In genomic region chr1:1857096-1857703, GRCh38 we compare ENCODE assay signal across 1 cellular context.
TF ChIP-seq lines count a peak whose summit lies in the region.

No MANE protein-coding gene starts in this region.

TF ChIP-seq in H1, 55 proteins besides CTCF, POLR2A, EP300 and RAD21:
- TF ChIP-seq, protein P1, sequence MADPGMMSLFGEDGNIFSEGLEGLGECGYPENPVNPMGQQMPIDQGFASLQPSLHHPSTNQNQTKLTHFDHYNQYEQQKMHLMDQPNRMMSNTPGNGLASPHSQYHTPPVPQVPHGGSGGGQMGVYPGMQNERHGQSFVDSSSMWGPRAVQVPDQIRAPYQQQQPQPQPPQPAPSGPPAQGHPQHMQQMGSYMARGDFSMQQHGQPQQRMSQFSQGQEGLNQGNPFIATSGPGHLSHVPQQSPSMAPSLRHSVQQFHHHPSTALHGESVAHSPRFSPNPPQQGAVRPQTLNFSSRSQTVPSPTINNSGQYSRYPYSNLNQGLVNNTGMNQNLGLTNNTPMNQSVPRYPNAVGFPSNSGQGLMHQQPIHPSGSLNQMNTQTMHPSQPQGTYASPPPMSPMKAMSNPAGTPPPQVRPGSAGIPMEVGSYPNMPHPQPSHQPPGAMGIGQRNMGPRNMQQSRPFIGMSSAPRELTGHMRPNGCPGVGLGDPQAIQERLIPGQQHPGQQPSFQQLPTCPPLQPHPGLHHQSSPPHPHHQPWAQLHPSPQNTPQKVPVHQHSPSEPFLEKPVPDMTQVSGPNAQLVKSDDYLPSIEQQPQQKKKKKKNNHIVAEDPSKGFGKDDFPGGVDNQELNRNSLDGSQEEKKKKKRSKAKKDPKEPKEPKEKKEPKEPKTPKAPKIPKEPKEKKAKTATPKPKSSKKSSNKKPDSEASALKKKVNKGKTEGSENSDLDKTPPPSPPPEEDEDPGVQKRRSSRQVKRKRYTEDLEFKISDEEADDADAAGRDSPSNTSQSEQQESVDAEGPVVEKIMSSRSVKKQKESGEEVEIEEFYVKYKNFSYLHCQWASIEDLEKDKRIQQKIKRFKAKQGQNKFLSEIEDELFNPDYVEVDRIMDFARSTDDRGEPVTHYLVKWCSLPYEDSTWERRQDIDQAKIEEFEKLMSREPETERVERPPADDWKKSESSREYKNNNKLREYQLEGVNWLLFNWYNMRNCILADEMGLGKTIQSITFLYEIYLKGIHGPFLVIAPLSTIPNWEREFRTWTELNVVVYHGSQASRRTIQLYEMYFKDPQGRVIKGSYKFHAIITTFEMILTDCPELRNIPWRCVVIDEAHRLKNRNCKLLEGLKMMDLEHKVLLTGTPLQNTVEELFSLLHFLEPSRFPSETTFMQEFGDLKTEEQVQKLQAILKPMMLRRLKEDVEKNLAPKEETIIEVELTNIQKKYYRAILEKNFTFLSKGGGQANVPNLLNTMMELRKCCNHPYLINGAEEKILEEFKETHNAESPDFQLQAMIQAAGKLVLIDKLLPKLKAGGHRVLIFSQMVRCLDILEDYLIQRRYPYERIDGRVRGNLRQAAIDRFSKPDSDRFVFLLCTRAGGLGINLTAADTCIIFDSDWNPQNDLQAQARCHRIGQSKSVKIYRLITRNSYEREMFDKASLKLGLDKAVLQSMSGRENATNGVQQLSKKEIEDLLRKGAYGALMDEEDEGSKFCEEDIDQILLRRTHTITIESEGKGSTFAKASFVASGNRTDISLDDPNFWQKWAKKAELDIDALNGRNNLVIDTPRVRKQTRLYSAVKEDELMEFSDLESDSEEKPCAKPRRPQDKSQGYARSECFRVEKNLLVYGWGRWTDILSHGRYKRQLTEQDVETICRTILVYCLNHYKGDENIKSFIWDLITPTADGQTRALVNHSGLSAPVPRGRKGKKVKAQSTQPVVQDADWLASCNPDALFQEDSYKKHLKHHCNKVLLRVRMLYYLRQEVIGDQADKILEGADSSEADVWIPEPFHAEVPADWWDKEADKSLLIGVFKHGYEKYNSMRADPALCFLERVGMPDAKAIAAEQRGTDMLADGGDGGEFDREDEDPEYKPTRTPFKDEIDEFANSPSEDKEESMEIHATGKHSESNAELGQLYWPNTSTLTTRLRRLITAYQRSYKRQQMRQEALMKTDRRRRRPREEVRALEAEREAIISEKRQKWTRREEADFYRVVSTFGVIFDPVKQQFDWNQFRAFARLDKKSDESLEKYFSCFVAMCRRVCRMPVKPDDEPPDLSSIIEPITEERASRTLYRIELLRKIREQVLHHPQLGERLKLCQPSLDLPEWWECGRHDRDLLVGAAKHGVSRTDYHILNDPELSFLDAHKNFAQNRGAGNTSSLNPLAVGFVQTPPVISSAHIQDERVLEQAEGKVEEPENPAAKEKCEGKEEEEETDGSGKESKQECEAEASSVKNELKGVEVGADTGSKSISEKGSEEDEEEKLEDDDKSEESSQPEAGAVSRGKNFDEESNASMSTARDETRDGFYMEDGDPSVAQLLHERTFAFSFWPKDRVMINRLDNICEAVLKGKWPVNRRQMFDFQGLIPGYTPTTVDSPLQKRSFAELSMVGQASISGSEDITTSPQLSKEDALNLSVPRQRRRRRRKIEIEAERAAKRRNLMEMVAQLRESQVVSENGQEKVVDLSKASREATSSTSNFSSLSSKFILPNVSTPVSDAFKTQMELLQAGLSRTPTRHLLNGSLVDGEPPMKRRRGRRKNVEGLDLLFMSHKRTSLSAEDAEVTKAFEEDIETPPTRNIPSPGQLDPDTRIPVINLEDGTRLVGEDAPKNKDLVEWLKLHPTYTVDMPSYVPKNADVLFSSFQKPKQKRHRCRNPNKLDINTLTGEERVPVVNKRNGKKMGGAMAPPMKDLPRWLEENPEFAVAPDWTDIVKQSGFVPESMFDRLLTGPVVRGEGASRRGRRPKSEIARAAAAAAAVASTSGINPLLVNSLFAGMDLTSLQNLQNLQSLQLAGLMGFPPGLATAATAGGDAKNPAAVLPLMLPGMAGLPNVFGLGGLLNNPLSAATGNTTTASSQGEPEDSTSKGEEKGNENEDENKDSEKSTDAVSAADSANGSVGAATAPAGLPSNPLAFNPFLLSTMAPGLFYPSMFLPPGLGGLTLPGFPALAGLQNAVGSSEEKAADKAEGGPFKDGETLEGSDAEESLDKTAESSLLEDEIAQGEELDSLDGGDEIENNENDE (IDR thresholded peaks at IDR 0.05; ENCODE audit: insufficient replicate concordance, low read length): no peak
- TF ChIP-seq SIRT6 (IDR thresholded peaks at IDR 0.05; ENCODE audit: low read length): no peak
